ENCODE assay signal across 19 cellular contexts in genomic region chr21:37863842-37864241, GRCh38. TPM values are rescaled to one million over a fixed set of nuclear protein-coding genes. Genes with fewer than 3 reads are reported as not detected.
DNase-seq lines count a peak whose midpoint lies in the region; ATAC-seq lines count a peak whose summit lies in the region.
"Had no signal": no experiment of that assay in that cellular context is flagged by ENCODE, and none has a peak within 500 bp of the region (broad histone marks: within the 10 kb centered on the region; RNA-seq: fewer than 3 reads in every experiment).

No MANE protein-coding gene starts in this region.

- no peaks in the 10 kb centered on the region for H3K9me3 Mint-ChIP-seq in stimulated activated memory B cell treated with anti-CD40 and anti-IgM and Interleukin-4, amounts not matched to agents 10 μg/mL and 1 μg/mL and 100 μg/mL, for 72 hours
- H3K9me3 Mint-ChIP-seq: naive thymus-derived CD8-positive, alpha-beta T cell had no signal

- peak; percentile 80 for DNase-seq in EL
- DNase-seq in M059J (ENCODE audit: low read depth), result peak; percentile 66
- peak; percentile 24 for DNase-seq in brain pericyte (ENCODE audit: low read depth, low spot score)
- DNase-seq in myocyte (ENCODE audit: low read depth), result peak; percentile 90
- DNase-seq in activated gamma-delta T cell treated with Interleukin-2 at 50 U/mL for 16 hours, result no peak
- DNase-seq: dermis blood vessel endothelial cell; GM23248; MG63; naive thymus-derived CD8-positive, alpha-beta T cell; NCI-H2029 treated with DMSO at 0.1 percent for 48 hours; NCI-H510A treated with DMSO at 0.1 percent for 48 hours; PC-9; retina; stimulated activated CD4-positive, alpha-beta T cell treated with anti-CD3 and anti-CD28 coated beads, Interleukin-2, amount 100 ng/mL, for 24 hours; WERI-Rb-1 had no signal

- peaks cover 6% of the 10 kb centered on the region for H3K4me1 Mint-ChIP-seq in stimulated activated memory B cell treated with anti-CD40 and anti-IgM and Interleukin-4, amounts not matched to agents 10 μg/mL and 1 μg/mL and 100 μg/mL, for 72 hours

- ATAC-seq in GM18873 (IDR thresholded peaks at IDR 0.05; ENCODE audit: low FRiP score, unreplicated experiment), result no peak
- ATAC-seq in HG03025 (IDR thresholded peaks at IDR 0.05; ENCODE audit: low FRiP score, unreplicated experiment), result no peak
- no peak for ATAC-seq in stimulated activated memory B cell treated with anti-CD40 and anti-IgM and Interleukin-4, amounts not matched to agents 10 μg/mL and 1 μg/mL and 100 μg/mL, for 72 hours
- ATAC-seq: esophagus mucosa; naive thymus-derived CD8-positive, alpha-beta T cell had no signal

- H3K4me3 Mint-ChIP-seq in stimulated activated memory B cell treated with anti-CD40 and anti-IgM and Interleukin-4, amounts not matched to agents 10 μg/mL and 1 μg/mL and 100 μg/mL, for 72 hours, result no peak overlapping the region
- H3K4me3 Mint-ChIP-seq: naive thymus-derived CD8-positive, alpha-beta T cell had no signal

- no peaks in the 10 kb centered on the region for H3K27me3 Mint-ChIP-seq in stimulated activated memory B cell treated with anti-CD40 and anti-IgM and Interleukin-4, amounts not matched to agents 10 μg/mL and 1 μg/mL and 100 μg/mL, for 72 hours

- no peak overlapping the region for H3K27ac Mint-ChIP-seq in stimulated activated memory B cell treated with anti-CD40 and anti-IgM and Interleukin-4, amounts not matched to agents 10 μg/mL and 1 μg/mL and 100 μg/mL, for 72 hours

- H3K36me3 Mint-ChIP-seq in stimulated activated memory B cell treated with anti-CD40 and anti-IgM and Interleukin-4, amounts not matched to agents 10 μg/mL and 1 μg/mL and 100 μg/mL, for 72 hours, result no peaks in the 10 kb centered on the region

RNA-seq across cellular contexts. Expression of gene KCNJ6, which starts 52.4 kb away (rescaled TPM):
- total RNA-seq in M059J (2014; rRNA removed; shearing (Covaris generic)), result 0.12 and 0.15 TPM in 2 replicates
- total RNA-seq in myocyte, result 18.3 and 19.4 TPM in 2 replicates
- polyA plus RNA-seq in myocyte (2012), result 11.2 TPM
- total RNA-seq: esophagus mucosa; GM23248; naive thymus-derived CD8-positive, alpha-beta T cell; PC-9 had no signal
- polyA plus RNA-seq: naive thymus-derived CD8-positive, alpha-beta T cell had no signal

Comparison
In these comparisons a context has a peak if more than half of its experiments do, and no peak if none do; other contexts are left out.
1. RNA of gene KCNJ6, which starts 52.4 kb away (total RNA-seq): 18.3 to 19.4 TPM in myocyte; 0.12 to 0.15 TPM in M059J; every median in the first group is over 10 times any median in the second.